ENCODE assay signal across 9 cellular contexts in the genomic region with DNA sequence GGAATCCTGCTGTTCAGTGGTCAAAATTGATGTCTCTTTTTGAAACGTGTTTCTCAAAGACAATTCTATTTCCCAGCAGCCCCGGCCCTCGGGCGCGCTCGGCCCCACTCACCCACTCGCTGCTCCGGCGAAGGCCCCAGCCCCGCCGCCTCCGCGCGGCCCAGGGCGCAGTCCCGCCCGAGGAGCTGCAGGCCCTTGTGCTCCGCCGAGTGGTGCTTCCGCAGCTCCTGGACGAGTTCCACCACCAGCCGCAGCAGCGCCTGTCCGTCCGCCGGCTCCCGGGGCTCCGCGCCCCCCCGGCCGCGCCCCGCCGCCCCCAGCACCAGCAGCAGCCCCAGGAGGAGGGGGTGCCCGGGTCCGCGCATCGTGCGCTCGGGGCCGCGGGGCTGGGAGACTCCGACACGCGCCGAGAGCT. TPM values are rescaled to one million over a fixed set of nuclear protein-coding genes. Genes with fewer than 3 reads are reported as not detected.
DNase-seq lines count a peak whose midpoint lies in the region; ATAC-seq, FAIRE-seq and TF ChIP-seq lines count a peak whose summit lies in the region.
"Had no signal": no experiment of that assay in that cellular context is flagged by ENCODE, and none has a peak within 500 bp of the region (broad histone marks: within the 10 kb centered on the region; RNA-seq: fewer than 3 reads in every experiment).

No MANE protein-coding gene starts in this region.

- TF ChIP-seq CTCF in GM12878 (IDR thresholded peaks at IDR 0.05 in 2 of 3, conservative IDR thresholded peaks at IDR 0.05 in 1 of 3; ENCODE audit: control insufficient read depth in 2 of 3, extremely low read depth in 1 of 3, insufficient read depth in 1 of 3, low read depth in 3 of 3, low read length in 3 of 3) (no peak), kidney epithelial cell (IDR thresholded peaks at IDR 0.05; ENCODE audit: insufficient read depth, low read length, poor library complexity, severe bottlenecking) (no peak), type B pancreatic cell (conservative IDR thresholded peaks at IDR 0.05) (no peak)

- H3K27me3 ChIP-seq in GM12878 (replicated peaks in 1 of 2; ENCODE audit: control insufficient read depth in 2 of 2, insufficient read depth in 2 of 2, low read length in 1 of 2) (peaks cover 2 to 3% of the 10 kb centered on the region in 2 experiments; a peak in 2 of 4 replicates), kidney epithelial cell (ENCODE audit: control insufficient read depth, insufficient read depth, low read length) (peaks cover 20% of the 10 kb centered on the region)

- H3K79me2 ChIP-seq in GM12878 (ENCODE audit: control insufficient read depth, insufficient read depth, low read length): no peaks in the 10 kb centered on the region

- no peaks in the 10 kb centered on the region for H3K4me1 ChIP-seq in GM12878 (ENCODE audit: control insufficient read depth, insufficient read depth, low read length)

- DNase-seq in activated T-cell treated with anti-CD3 and anti-CD28 coated beads, Interleukin-2, amount 50 U/mL, for 1 hour: peak; percentile 26
- no peak for DNase-seq in activated T-cell treated with anti-CD3 and anti-CD28 coated beads for 4 hours
- no peak for DNase-seq in GM12878 (ENCODE audit: low read depth, low spot score)
- DNase-seq in kidney epithelial cell (ENCODE audit: low read depth): no peak
- no peak for DNase-seq in type B pancreatic cell (ENCODE audit: extremely low spot score, unreplicated experiment)
- no peak for DNase-seq in midbrain (lab: John Stamatoyannopoulos, UW)
- DNase-seq in central memory CD4-positive, alpha-beta T cell: no peak

- no peaks in the 10 kb centered on the region for H4K20me1 ChIP-seq in GM12878 (ENCODE audit: control insufficient read depth, insufficient read depth)

- peak; percentile 62 for ATAC-seq in GM12878
- ATAC-seq in HG02852 (IDR thresholded peaks at IDR 0.05; ENCODE audit: unreplicated experiment): no peak

- H3K4me3 ChIP-seq in GM12878 (no peak overlapping the region), kidney epithelial cell (ENCODE audit: low read depth, low read length) (peak overlapping the region; percentile 26)

- H3K9me3 ChIP-seq in GM12878 (replicated peaks; ENCODE audit: control insufficient read depth, insufficient read depth, low read length): no peaks in the 10 kb centered on the region

- H3K27me3 Mint-ChIP-seq in type B pancreatic cell: peaks cover 55% of the 10 kb centered on the region

- BruUV-seq in GM12878 (replicated peaks; lab: Mats Ljungman, UMichigan): no TSS peak

- TF ChIP-seq RAD21 in GM12878 (IDR thresholded peaks at IDR 0.05; ENCODE audit: insufficient read depth, low read depth, low read length): no peak

- 0 out of 2 replicates have a peak overlapping the region, but pooled peaks have one; percentile 17 for H3K4me2 ChIP-seq in GM12878 (ENCODE audit: control insufficient read depth, insufficient read depth)

- CTCF ChIA-PET in GM12878 (lab: Yijun Ruan, JAX): no interaction called here

- H3K4me3 Mint-ChIP-seq in type B pancreatic cell: peak overlapping the region; percentile 81

- H3K36me3 ChIP-seq in GM12878 (ENCODE audit: control insufficient read depth in 2 of 2, insufficient read depth in 2 of 2, low read length in 1 of 2) (peaks cover 0 to 2% of the 10 kb centered on the region in 2 experiments; a peak in 1 of 4 replicates), kidney epithelial cell (ENCODE audit: control insufficient read depth, insufficient read depth, low read length) (no peaks in the 10 kb centered on the region)

- H3K36me3 Mint-ChIP-seq in type B pancreatic cell: peaks cover 12% of the 10 kb centered on the region

- FAIRE-seq in GM12878 (lab: Jason Lieb, UNC): no peak
- FAIRE-seq: G401.6 had no signal

- H2AFZ ChIP-seq in GM12878 (ENCODE audit: control insufficient read depth, low read depth, low read length): no peak overlapping the region

- no peak for TF ChIP-seq POLR2A in GM12878 (IDR thresholded peaks at IDR 0.05; ENCODE audit: low read depth, low read length)

- RAD21 ChIA-PET in GM12878 (lab: Charles Lee; ENCODE audit: unreplicated experiment): no interaction called here

- no peaks in the 10 kb centered on the region for H3K9me3 Mint-ChIP-seq in type B pancreatic cell

- SMC1A ChIA-PET in GM12878 (lab: Charles Lee; ENCODE audit: uncharacterized antibody, unreplicated experiment): no interaction called here

- no peak for TF ChIP-seq EP300 in GM12878 (IDR thresholded peaks at IDR 0.05; ENCODE audit: borderline replicate concordance in 1 of 2, control insufficient read depth in 1 of 2, low read depth in 2 of 2, low read length in 2 of 2)

- H3K9ac ChIP-seq in GM12878 (ENCODE audit: control insufficient read depth, insufficient read depth, low read length): no peak overlapping the region

- WGBS in GM12878 (ENCODE audit: insufficient coverage, insufficient replicate concordance, low lambda C conversion rate, missing lambda C conversion rate): 28% methylated on average over 17 of the region's 46 CpGs

- H3K27ac Mint-ChIP-seq in type B pancreatic cell: no peak overlapping the region

- in situ Hi-C loops in GM12878 (cut with MboI): no loop called here

- H3K27ac ChIP-seq in GM12878 (ENCODE audit: control insufficient read depth, insufficient read depth): no peak overlapping the region

- H3K4me1 Mint-ChIP-seq in type B pancreatic cell (ENCODE audit: unreplicated experiment): no peaks in the 10 kb centered on the region

- POLR2A ChIA-PET in GM12878 (lab: Charles Lee): no interaction called here

- intact Hi-C loops in GM12878 (cut with micrococcal nuclease; ENCODE audit: unreplicated experiment): no loop called here

TF ChIP-seq in GM12878, 131 proteins besides CTCF, POLR2A, EP300 and RAD21 (continues in another document):
- TF ChIP-seq WRNIP1 (IDR thresholded peaks at IDR 0.05; ENCODE audit: borderline replicate concordance, low read depth, low read length) (no peak), IKZF1 (conservative IDR thresholded peaks at IDR 0.05) (no peak), DPF2 (IDR thresholded peaks at IDR 0.05) (no peak)

RNA-seq across cellular contexts. Expression of a gene that starts 0.4 kb away (rescaled TPM):
- not detected in 2 replicates for total RNA-seq in GM12878 (2013; cell fraction: nucleolus; rRNA removed)
- total RNA-seq in GM12878 (2014; rRNA removed): not detected in 2 replicates
- total RNA-seq in GM12878 (2014; rRNA removed; fragmentation: Illumina TruSeq; extraction: Trizol): not detected in 2 replicates
- total RNA-seq in GM12878 (2021): not detected in 2 replicates
- polyA plus RNA-seq in GM12878 (2011; ENCODE audit: low read depth): not detected
- not detected in 2 replicates for polyA plus RNA-seq in GM12878 (2011; rRNA removed)
- polyA plus RNA-seq in GM12878 (2011; cell fraction: cytosol; rRNA removed): not detected in 2 replicates
- not detected in 2 replicates for polyA plus RNA-seq in GM12878 (2011; cell fraction: nucleus; rRNA removed)
- not detected in 2 replicates for polyA plus RNA-seq in GM12878 (2012)
- polyA plus RNA-seq in GM12878 (2014; fragmentation: Illumina TruSeq; extraction: Trizol): not detected in 2 replicates
- polyA plus RNA-seq in GM12878 (2014; fragmentation: Nextera tagmentation; extraction: Ambion mirVana): under 1 TPM in 1 of 2 experiments, not detected in 1; 0.11 TPM
- polyA plus RNA-seq in GM12878 (2014; rRNA removed): 0.11 TPM in 1 of 2 replicates, not detected in the other
- under 1 TPM; 0.11 to 0.29 TPM for polyA plus RNA-seq in GM12878 (2016; fragmentation: Nextera tagmentation; extraction: Ambion mirVana)
- polyA minus RNA-seq in GM12878 (2011; rRNA and poly(A)+ RNA removed): not detected in 2 replicates
- not detected in 2 replicates for polyA minus RNA-seq in GM12878 (2011; cell fraction: cytosol; rRNA and poly(A)+ RNA removed)
- not detected in 2 replicates for polyA minus RNA-seq in GM12878 (2011; cell fraction: nucleus; rRNA and poly(A)+ RNA removed)
- total RNA-seq in kidney epithelial cell: 2.5 and 2.8 TPM in 2 replicates
- total RNA-seq in type B pancreatic cell (ENCODE audit: low replicate concordance): 3.5 and 10.6 TPM in 2 replicates

RNA-seq across cellular contexts. Expression of a gene that starts 22.7 kb away (rescaled TPM):
- total RNA-seq in GM12878 (2013; cell fraction: nucleolus; rRNA removed): 164 and 165 TPM in 2 replicates
- total RNA-seq in GM12878 (2014; rRNA removed) (129 and 149 TPM in 2 replicates), GM12878 (2014; rRNA removed; fragmentation: Illumina TruSeq; extraction: Trizol) (131 and 133 TPM in 2 replicates), GM12878 (2021) (114 and 120 TPM in 2 replicates), kidney epithelial cell (112 and 120 TPM in 2 replicates), type B pancreatic cell (ENCODE audit: low replicate concordance) (121 and 124 TPM in 2 replicates)
- 106 TPM for polyA plus RNA-seq in GM12878 (2011; ENCODE audit: low read depth)
- polyA plus RNA-seq in GM12878 (2011; rRNA removed) (185 and 229 TPM in 2 replicates), GM12878 (2014; fragmentation: Illumina TruSeq; extraction: Trizol) (150 and 164 TPM in 2 replicates), GM12878 (2014; fragmentation: Nextera tagmentation; extraction: Ambion mirVana) (100 to 1,000 TPM; 362 to 468 TPM), GM12878 (2014; rRNA removed) (143 and 161 TPM in 2 replicates), GM12878 (2016; fragmentation: Nextera tagmentation; extraction: Ambion mirVana) (100 to 1,000 TPM; 219 to 226 TPM)
- polyA plus RNA-seq in GM12878 (2011; cell fraction: cytosol; rRNA removed): 87.9 and 111 TPM in 2 replicates
- 99.9 and 122 TPM in 2 replicates for polyA plus RNA-seq in GM12878 (2011; cell fraction: nucleus; rRNA removed)
- 118 and 121 TPM in 2 replicates for polyA plus RNA-seq in GM12878 (2012)
- 96.6 and 97.2 TPM in 2 replicates for polyA minus RNA-seq in GM12878 (2011; rRNA and poly(A)+ RNA removed)
- 30.3 and 55.4 TPM in 2 replicates for polyA minus RNA-seq in GM12878 (2011; cell fraction: cytosol; rRNA and poly(A)+ RNA removed)
- 88.1 and 120 TPM in 2 replicates for polyA minus RNA-seq in GM12878 (2011; cell fraction: nucleus; rRNA and poly(A)+ RNA removed)

RNA-seq across cellular contexts. Expression of a gene that starts 23.6 kb away (rescaled TPM):
- total RNA-seq in GM12878 (2013; cell fraction: nucleolus; rRNA removed): 112 and 117 TPM in 2 replicates
- total RNA-seq in GM12878 (2014; rRNA removed) (15.7 and 18.6 TPM in 2 replicates), GM12878 (2014; rRNA removed; fragmentation: Illumina TruSeq; extraction: Trizol) (17.2 and 20.8 TPM in 2 replicates), GM12878 (2021) (15.0 and 18.7 TPM in 2 replicates), kidney epithelial cell (41.4 and 50.2 TPM in 2 replicates), type B pancreatic cell (ENCODE audit: low replicate concordance) (61.4 and 110 TPM in 2 replicates)
- 25.4 TPM for polyA plus RNA-seq in GM12878 (2011; ENCODE audit: low read depth)
- polyA plus RNA-seq in GM12878 (2011; rRNA removed) (19.0 and 26.3 TPM in 2 replicates), GM12878 (2014; fragmentation: Illumina TruSeq; extraction: Trizol) (20.6 and 29.6 TPM in 2 replicates), GM12878 (2014; fragmentation: Nextera tagmentation; extraction: Ambion mirVana) (10 to 100 TPM; 13.7 to 15.4 TPM), GM12878 (2014; rRNA removed) (20.5 and 22.4 TPM in 2 replicates), GM12878 (2016; fragmentation: Nextera tagmentation; extraction: Ambion mirVana) (10 to 100 TPM; 12.2 to 13.2 TPM)
- 9.6 and 9.8 TPM in 2 replicates for polyA plus RNA-seq in GM12878 (2011; cell fraction: cytosol; rRNA removed)
- 45.6 and 46.9 TPM in 2 replicates for polyA plus RNA-seq in GM12878 (2011; cell fraction: nucleus; rRNA removed)
- 16.5 and 17.1 TPM in 2 replicates for polyA plus RNA-seq in GM12878 (2012)
- polyA minus RNA-seq in GM12878 (2011; rRNA and poly(A)+ RNA removed): 15.6 and 22.6 TPM in 2 replicates
- 6.0 and 6.8 TPM in 2 replicates for polyA minus RNA-seq in GM12878 (2011; cell fraction: cytosol; rRNA and poly(A)+ RNA removed)
- 32.2 and 44.0 TPM in 2 replicates for polyA minus RNA-seq in GM12878 (2011; cell fraction: nucleus; rRNA and poly(A)+ RNA removed)
